Comparison of ENCODE assay signal across 8 cellular contexts in the genomic region with DNA sequence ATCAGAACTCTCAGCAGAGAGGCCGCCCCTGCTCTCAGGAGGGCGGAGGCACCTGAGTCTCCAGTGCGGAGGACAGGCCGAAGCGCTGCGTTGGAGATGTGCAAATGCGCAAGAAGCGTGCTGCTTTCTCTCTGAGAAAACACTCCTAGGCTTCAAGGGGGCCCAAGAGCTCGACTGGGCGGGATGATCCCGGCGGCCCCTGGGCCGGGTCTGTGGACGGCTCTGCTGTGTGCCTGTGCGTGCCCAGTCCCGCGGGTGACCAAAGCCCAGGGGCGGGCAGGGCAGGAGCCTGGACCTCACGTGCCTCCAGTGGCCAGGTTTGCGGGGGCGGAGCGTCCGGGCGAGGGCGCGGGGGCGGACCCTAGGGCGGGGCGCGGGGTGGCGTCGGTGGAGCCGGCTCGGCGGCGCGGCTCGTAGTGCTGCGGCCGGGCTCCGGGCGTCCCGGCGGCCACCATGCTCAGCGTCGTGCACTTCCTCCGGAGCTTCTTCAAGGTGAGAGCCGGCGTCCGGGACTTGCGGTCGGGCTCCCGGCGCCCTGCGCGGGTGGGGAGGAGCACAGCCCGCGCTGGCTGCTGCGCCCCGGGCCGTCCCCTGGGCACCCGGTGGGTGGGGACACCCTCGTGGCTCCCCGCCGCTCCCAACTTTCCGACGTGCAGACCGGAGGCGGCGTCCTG. TPM values are rescaled to one million over a fixed set of nuclear protein-coding genes. Genes with fewer than 3 reads are reported as not detected.
DNase-seq lines count a peak whose midpoint lies in the region; ATAC-seq and TF ChIP-seq lines count a peak whose summit lies in the region.
"Had no signal": no experiment of that assay in that cellular context is flagged by ENCODE, and none has a peak within 500 bp of the region (broad histone marks: within the 10 kb centered on the region; RNA-seq: fewer than 3 reads in every experiment).

A gene with protein sequence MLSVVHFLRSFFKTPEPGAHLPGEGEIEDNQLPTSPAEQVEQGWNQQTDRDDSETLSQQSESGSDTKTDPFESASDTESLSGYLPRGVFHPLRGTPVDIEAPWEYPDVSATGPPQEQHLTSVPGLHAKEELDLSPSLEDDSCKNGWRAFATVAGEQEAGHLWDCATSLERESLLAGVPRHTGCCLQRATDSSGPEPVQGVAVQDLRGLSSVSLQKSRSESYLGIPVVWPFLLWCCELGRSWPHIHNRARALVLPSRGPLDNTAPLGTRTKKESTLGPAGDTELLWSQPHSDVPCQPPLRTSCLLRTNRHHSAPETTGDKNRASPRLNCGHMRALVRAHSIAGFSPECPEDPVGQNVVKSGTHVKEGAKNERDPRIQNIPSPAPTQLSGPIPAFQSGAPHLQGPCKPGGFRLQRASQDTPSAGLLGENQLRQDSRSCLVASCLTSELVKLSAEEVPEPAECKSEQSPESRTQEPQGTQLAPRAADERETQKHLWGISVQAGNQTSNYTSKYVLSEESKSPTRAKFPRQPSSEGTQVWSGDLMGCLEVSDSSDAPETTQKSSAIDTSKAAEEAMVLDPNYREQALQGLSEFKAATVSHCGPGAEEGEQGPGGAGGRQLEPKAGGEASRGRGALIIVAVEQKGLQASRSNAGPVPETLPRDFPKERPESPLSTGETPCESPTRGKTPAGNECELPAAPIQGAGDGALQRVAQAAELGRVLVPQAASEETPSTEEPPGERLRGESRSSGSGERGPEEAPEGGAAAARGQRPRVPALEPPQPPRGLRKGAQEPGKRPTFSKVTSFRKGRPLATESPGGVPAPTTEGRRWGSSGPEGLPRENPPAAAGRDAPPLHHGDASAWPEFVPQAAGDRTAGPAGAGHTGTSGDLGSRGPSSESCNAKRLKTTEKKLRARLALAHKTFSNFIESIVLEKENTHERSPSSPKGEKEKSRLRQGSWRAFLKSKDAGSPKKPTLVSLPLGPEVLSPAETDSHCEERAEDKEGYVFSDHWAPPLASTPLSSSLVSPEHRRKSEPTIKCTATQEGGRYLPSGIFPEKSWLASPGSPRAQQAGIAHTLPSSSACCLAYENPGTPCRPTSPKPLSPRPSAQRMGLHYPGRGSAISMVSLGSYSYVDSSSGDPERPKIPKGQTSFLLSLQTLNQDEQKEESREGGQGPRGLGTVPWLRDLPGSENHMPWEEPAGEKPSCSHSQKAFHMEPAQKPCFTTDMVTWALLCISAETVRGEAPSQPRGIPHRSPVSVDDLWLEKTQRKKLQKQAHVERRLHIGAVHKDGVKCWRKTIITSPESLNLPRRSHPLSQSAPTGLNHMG (N-terminal part only) (plus strand): TSS at position 414 of the 674 bp plus-strand sequence. CDS start 40 bp downstream, at position 454.

- intact Hi-C loops in posterior cingulate gyrus (cut with DNase I), result loop anchor here (1.0 kb wide), 1 partner anchor 34 kb away; no protein-coding TSS in a partner anchor

- H3K4me1 Mint-ChIP-seq in WTC11 (0 out of 2 replicates have a peak, but pooled peaks cover 7% of the 10 kb centered on the region), glutamatergic neuron (ENCODE audit: low read depth, unreplicated experiment) (peaks cover 9% of the 10 kb centered on the region)

- peak within 1 kb of the TSS; percentile 20; the same call in 1 of the 2 replicates for H3K4me3 ChIP-seq in HFF-Myc (replicated peaks; ENCODE audit: low read depth, low read length)

- CTCF ChIA-PET in WTC11 (lab: Charles Lee), result interaction anchor here (1.1 to 2.5 kb wide), 7 partner anchors 9 to 128 kb away, joined by 3 to 11 read pairs (median 6); no protein-coding TSS in a partner anchor

- POLR2A ChIA-PET in WTC11 (lab: Charles Lee), result no interaction called here

- H3K36me3 Mint-ChIP-seq in WTC11, result no peaks in the 10 kb centered on the region
- no peaks in the 10 kb centered on the region for H3K36me3 Mint-ChIP-seq in glutamatergic neuron (ENCODE audit: unreplicated experiment)

- DNase-seq in ELF-1 (ENCODE audit: low read depth, low spot score) (peak; percentile 71), HFF-Myc (ENCODE audit: extremely low read depth, low read depth) (no peak), WTC11 (ENCODE audit: low spot score) (peak; percentile 82), glutamatergic neuron (peak; percentile 66), posterior cingulate gyrus (peak in 7 of 10 donors; percentile 33 to 90 (median 57)), pons (ENCODE audit: low spot score) (no peak)

- H3K9me3 Mint-ChIP-seq in WTC11 (no peaks in the 10 kb centered on the region), glutamatergic neuron (ENCODE audit: unreplicated experiment) (peaks cover 2% of the 10 kb centered on the region)

- peak within 1 kb of the TSS; percentile 59 for H3K4me3 Mint-ChIP-seq in WTC11
- H3K4me3 Mint-ChIP-seq in glutamatergic neuron (ENCODE audit: unreplicated experiment), result peak within 1 kb of the TSS; percentile 38

- ATAC-seq in WTC11 (peak; percentile 88), GM18873 (IDR thresholded peaks at IDR 0.05; ENCODE audit: low FRiP score, unreplicated experiment) (no peak)

- no peak within 1 kb of the TSS for H3K27ac Mint-ChIP-seq in WTC11
- no peak within 1 kb of the TSS for H3K27ac Mint-ChIP-seq in glutamatergic neuron (ENCODE audit: unreplicated experiment)

- peaks cover 38% of the 10 kb centered on the region for H3K27me3 Mint-ChIP-seq in WTC11 (ENCODE audit: low read depth)
- peaks cover 5% of the 10 kb centered on the region for H3K27me3 Mint-ChIP-seq in glutamatergic neuron (ENCODE audit: unreplicated experiment)

- TF ChIP-seq CTCF in HFF-Myc (IDR thresholded peaks at IDR 0.05; ENCODE audit: low read depth, low read length, missing control alignments) (no peak), WTC11 (IDR thresholded peaks at IDR 0.05) (no peak), glutamatergic neuron (IDR thresholded peaks at IDR 0.05; ENCODE audit: partially characterized antibody, unreplicated experiment) (no peak)

TF ChIP-seq in WTC11, 78 proteins besides CTCF, POLR2A, EP300 and RAD21 (continues in another document):
- TF ChIP-seq ESRRA (CRISPR knock-in tag; IDR thresholded peaks at IDR 0.05; ENCODE audit: borderline replicate concordance) (0 out of 2 replicates have a peak, but pooled peaks have one; percentile 25), ZNF263 (CRISPR knock-in tag; IDR thresholded peaks at IDR 0.05; ENCODE audit: low read depth) (no peak), HMGA2 (CRISPR knock-in tag; IDR thresholded peaks at IDR 0.05) (no peak), NR3C1 (CRISPR knock-in tag; conservative IDR thresholded peaks at IDR 0.05; ENCODE audit: low read depth) (0 out of 2 replicates have a peak, but pooled peaks have one; percentile 31), ZNF671 (CRISPR knock-in tag; IDR thresholded peaks at IDR 0.05) (no peak), MXD4 (CRISPR knock-in tag; IDR thresholded peaks at IDR 0.05; ENCODE audit: borderline replicate concordance) (no peak), NFATC4 (CRISPR knock-in tag; IDR thresholded peaks at IDR 0.05) (no peak), ZNF232 (CRISPR knock-in tag; IDR thresholded peaks at IDR 0.05) (peak; percentile 41; the same call in 1 of the 2 replicates), TCF7 (CRISPR knock-in tag; IDR thresholded peaks at IDR 0.05; ENCODE audit: low read depth) (no peak), SOX15 (CRISPR knock-in tag; IDR thresholded peaks at IDR 0.05) (no peak), GTF2I (CRISPR knock-in tag; conservative IDR thresholded peaks at IDR 0.05) (no peak), CREB1 (CRISPR knock-in tag; IDR thresholded peaks at IDR 0.05) (no peak), TEAD4 (CRISPR knock-in tag; IDR thresholded peaks at IDR 0.05) (no peak), SP1 (CRISPR knock-in tag; conservative IDR thresholded peaks at IDR 0.05) (peak; percentile 76), NFE2L1 (CRISPR knock-in tag; IDR thresholded peaks at IDR 0.05) (no peak), OVOL2 (CRISPR knock-in tag; IDR thresholded peaks at IDR 0.05; ENCODE audit: borderline replicate concordance) (no peak)
- TF ChIP-seq, protein P1, sequence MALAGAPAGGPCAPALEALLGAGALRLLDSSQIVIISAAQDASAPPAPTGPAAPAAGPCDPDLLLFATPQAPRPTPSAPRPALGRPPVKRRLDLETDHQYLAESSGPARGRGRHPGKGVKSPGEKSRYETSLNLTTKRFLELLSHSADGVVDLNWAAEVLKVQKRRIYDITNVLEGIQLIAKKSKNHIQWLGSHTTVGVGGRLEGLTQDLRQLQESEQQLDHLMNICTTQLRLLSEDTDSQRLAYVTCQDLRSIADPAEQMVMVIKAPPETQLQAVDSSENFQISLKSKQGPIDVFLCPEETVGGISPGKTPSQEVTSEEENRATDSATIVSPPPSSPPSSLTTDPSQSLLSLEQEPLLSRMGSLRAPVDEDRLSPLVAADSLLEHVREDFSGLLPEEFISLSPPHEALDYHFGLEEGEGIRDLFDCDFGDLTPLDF (CRISPR knock-in tag; IDR thresholded peaks at IDR 0.05), result no peak; the same call in 1 of the 2 replicates
- TF ChIP-seq, protein P2, sequence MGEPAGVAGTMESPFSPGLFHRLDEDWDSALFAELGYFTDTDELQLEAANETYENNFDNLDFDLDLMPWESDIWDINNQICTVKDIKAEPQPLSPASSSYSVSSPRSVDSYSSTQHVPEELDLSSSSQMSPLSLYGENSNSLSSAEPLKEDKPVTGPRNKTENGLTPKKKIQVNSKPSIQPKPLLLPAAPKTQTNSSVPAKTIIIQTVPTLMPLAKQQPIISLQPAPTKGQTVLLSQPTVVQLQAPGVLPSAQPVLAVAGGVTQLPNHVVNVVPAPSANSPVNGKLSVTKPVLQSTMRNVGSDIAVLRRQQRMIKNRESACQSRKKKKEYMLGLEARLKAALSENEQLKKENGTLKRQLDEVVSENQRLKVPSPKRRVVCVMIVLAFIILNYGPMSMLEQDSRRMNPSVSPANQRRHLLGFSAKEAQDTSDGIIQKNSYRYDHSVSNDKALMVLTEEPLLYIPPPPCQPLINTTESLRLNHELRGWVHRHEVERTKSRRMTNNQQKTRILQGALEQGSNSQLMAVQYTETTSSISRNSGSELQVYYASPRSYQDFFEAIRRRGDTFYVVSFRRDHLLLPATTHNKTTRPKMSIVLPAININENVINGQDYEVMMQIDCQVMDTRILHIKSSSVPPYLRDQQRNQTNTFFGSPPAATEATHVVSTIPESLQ (CRISPR knock-in tag; IDR thresholded peaks at IDR 0.05), result no peak
- TF ChIP-seq, protein P3, sequence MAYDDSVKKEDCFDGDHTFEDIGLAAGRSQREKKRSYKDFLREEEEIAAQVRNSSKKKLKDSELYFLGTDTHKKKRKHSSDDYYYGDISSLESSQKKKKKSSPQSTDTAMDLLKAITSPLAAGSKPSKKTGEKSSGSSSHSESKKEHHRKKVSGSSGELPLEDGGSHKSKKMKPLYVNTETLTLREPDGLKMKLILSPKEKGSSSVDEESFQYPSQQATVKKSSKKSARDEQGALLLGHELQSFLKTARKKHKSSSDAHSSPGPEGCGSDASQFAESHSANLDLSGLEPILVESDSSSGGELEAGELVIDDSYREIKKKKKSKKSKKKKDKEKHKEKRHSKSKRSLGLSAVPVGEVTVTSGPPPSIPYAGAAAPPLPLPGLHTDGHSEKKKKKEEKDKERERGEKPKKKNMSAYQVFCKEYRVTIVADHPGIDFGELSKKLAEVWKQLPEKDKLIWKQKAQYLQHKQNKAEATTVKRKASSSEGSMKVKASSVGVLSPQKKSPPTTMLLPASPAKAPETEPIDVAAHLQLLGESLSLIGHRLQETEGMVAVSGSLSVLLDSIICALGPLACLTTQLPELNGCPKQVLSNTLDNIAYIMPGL (CRISPR knock-in tag; IDR thresholded peaks at IDR 0.05), result peak; percentile 80; the same call in 1 of the 2 replicates

RNA-seq across cellular contexts. Expression of the gene that starts here (rescaled TPM):
- total RNA-seq in WTC11 (2021), result 18.1 to 21.8 TPM (median 19.5 TPM) in 3 replicates
- total RNA-seq in glutamatergic neuron (ENCODE audit: unreplicated experiment), result 6.1 TPM
- total RNA-seq: pulmonary artery endothelial cell had no signal

Comparison
In these comparisons a context has a peak if more than half of its experiments do, and no peak if none do; other contexts are left out.
1. DNase-seq: peak in ELF-1 (single experiment), WTC11 (single experiment), glutamatergic neuron (single experiment) and posterior cingulate gyrus (7 of 10); none in HFF-Myc (single experiment) and pons (single experiment).